17 cellular contexts compared by ENCODE assay signal in the genomic region with DNA sequence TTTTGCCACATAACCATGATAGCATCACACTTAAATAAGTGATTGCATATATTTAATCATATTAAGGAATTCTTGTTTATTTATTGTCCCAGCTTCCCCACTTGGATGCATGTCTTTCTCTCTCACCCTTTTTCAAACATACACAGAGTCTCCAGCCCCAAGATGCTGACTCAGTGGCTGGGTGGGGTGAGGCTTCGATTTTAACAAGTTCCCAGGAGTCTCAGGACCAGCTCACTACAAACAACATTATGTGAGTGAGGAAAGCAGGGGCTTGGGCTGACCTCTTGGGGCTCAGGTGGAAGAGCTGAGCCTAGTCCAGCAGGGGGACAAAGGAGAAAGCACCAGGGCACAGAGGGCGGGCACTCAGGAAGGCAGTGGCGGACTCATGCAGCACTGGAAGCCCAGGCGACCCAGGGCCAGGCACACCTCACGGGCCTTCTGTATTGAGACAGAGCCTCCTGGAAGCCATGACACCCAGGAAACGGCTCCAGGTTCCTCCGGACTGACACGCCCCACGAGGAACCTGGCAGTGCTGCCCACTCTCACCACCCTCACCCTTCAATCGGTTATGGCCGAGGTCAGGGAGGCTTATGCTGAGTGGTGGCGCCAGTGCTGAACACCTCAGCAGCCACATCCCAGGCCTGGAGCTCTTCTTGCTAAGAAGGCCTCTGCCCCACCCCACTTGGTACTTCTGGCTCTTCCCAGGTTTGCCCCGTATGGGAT.
DNase-seq lines count a peak whose midpoint lies in the region; ATAC-seq, FAIRE-seq and TF ChIP-seq lines count a peak whose summit lies in the region.
"Had no signal": no experiment of that assay in that cellular context is flagged by ENCODE, and none has a peak within 500 bp of the region (broad histone marks: within the 10 kb centered on the region; RNA-seq: fewer than 3 reads in every experiment).

No MANE protein-coding gene starts in this region.

- WGBS in esophagus squamous epithelium, 2 donors, result 33 to 85% methylated on average over 4 to 5 of the region's 13 CpGs
- 70 to 77% (median 76%) methylated on average over 13 of the region's 13 CpGs for WGBS in psoas muscle, 3 donors

- intact Hi-C loops in esophagus squamous epithelium (cut with DNase I) (no loop called here), psoas muscle (cut with DNase I) (no loop called here)

- FAIRE-seq in GM12892 (lab: Jason Lieb, UNC) (no peak), frontal cortex (lab: Jason Lieb, UNC) (no peak)

- no peak for TF ChIP-seq CTCF in esophagus squamous epithelium (IDR thresholded peaks at IDR 0.05)
- TF ChIP-seq CTCF in psoas muscle (IDR thresholded peaks at IDR 0.05), result no peak
- TF ChIP-seq CTCF in GM13976 (IDR thresholded peaks at IDR 0.05; ENCODE audit: borderline replicate concordance, control extremely low read depth, extremely low read depth, insufficient read depth, missing control alignments), result no peak

- H3K4me3 ChIP-seq in BLaER1, result peak overlapping the region; percentile 65
- no peak overlapping the region for H3K4me3 ChIP-seq in MG63
- no peak overlapping the region for H3K4me3 ChIP-seq in esophagus squamous epithelium
- H3K4me3 ChIP-seq in psoas muscle, result no peak overlapping the region
- H3K4me3 ChIP-seq: upper lobe of right lung had no signal

- H3K9me3 ChIP-seq in BLaER1, result no peaks in the 10 kb centered on the region
- no peaks in the 10 kb centered on the region for H3K9me3 ChIP-seq in MG63
- no peaks in the 10 kb centered on the region for H3K9me3 ChIP-seq in esophagus squamous epithelium
- H3K9me3 ChIP-seq in psoas muscle, result no peaks in the 10 kb centered on the region
- H3K9me3 ChIP-seq: BE2C, upper lobe of right lung had no signal

- peak overlapping the region; percentile 94 for H3K4me2 ChIP-seq in BLaER1

- H3K27me3 ChIP-seq in BLaER1 (no peaks in the 10 kb centered on the region), MG63 (no peaks in the 10 kb centered on the region), esophagus squamous epithelium (no peaks in the 10 kb centered on the region), psoas muscle (ENCODE audit: insufficient read depth in 3 of 3, low read length in 2 of 3) (no peaks in the 10 kb centered on the region)
- H3K27me3 ChIP-seq: BE2C, upper lobe of right lung had no signal

- H4K20me1 ChIP-seq in BLaER1, result peaks cover 89% of the 10 kb centered on the region

- TF ChIP-seq POLR2A in esophagus squamous epithelium (IDR thresholded peaks at IDR 0.05), result no peak
- TF ChIP-seq POLR2A in GM12892 (IDR thresholded peaks at IDR 0.05; ENCODE audit: low read depth, low read length), result no peak

- ATAC-seq in psoas muscle (no peak), GM21825 (IDR thresholded peaks at IDR 0.05; ENCODE audit: unreplicated experiment) (no peak)
- ATAC-seq: activated CD4-positive, CD25-positive, alpha-beta regulatory T cell treated with anti-CD3 and anti-CD28 coated beads, Interleukin-2, amount 50 U/mL, for 24 hours; HCT116; naive thymus-derived CD4-positive, alpha-beta T cell had no signal

- H3K36me3 ChIP-seq in BLaER1 (peaks cover 94% of the 10 kb centered on the region), MG63 (no peaks in the 10 kb centered on the region), esophagus squamous epithelium (peaks cover 0 to 89% (median 0%) of the 10 kb centered on the region in 3 donors), psoas muscle (ENCODE audit: insufficient read depth in 1 of 2, low read depth in 1 of 2) (peaks cover 0 to 39% of the 10 kb centered on the region in 2 donors)
- H3K36me3 ChIP-seq: BE2C had no signal

- H3K9ac ChIP-seq in BLaER1, result peak overlapping the region; percentile 78

- peak; percentile 76 for DNase-seq in MG63
- no peak for DNase-seq in esophagus squamous epithelium (lab: John Stamatoyannopoulos, UW)
- DNase-seq in psoas muscle, result no peak
- no peak for DNase-seq in GM13976 (ENCODE audit: low spot score)
- DNase-seq in GM12892 (ENCODE audit: insufficient read length), result no peak
- no peak for DNase-seq in frontal cortex (ENCODE audit: low spot score in 2 of 2)
- DNase-seq: BE2C; DMS79; naive thymus-derived CD4-positive, alpha-beta T cell; NCI-H82; retina; stimulated activated CD4-positive, alpha-beta T cell treated with anti-CD3 and anti-CD28 coated beads, Interleukin-1b, Interleukin-23, amount 100 ng/mL, for 48 hours; upper lobe of right lung had no signal

- in situ Hi-C loops in GM13976 (cut with MboI; ENCODE audit: low sequenced_read_pairs, unreplicated experiment), result loop anchor here (10.0 kb wide), 1 partner anchor 411 kb away; no protein-coding TSS in a partner anchor

- H3K27ac ChIP-seq in BLaER1 (peak overlapping the region; percentile 88), esophagus squamous epithelium (peak overlapping the region in 3 of 4 donors; percentile 11 to 64 (median 27)), psoas muscle (peak overlapping the region; percentile 56)
- H3K27ac ChIP-seq: upper lobe of right lung had no signal

- H3K4me1 ChIP-seq in BLaER1, result peaks cover 100% of the 10 kb centered on the region
- H3K4me1 ChIP-seq in esophagus squamous epithelium, result peaks cover 0 to 65% (median 17%) of the 10 kb centered on the region in 3 donors
- H3K4me1 ChIP-seq in psoas muscle, result peaks cover 77% of the 10 kb centered on the region
- H3K4me1 ChIP-seq: upper lobe of right lung had no signal

Comparison
In these comparisons a context has a peak if more than half of its experiments do, and no peak if none do; other contexts are left out.
1. H3K27ac ChIP-seq: peak in every context shown above with its lines; median percentile 88 in BLaER1; 56 in psoas muscle; 27 in esophagus squamous epithelium.